23 cellular contexts compared by ENCODE assay signal in genomic region chr6:144133225-144133821, GRCh38.
"Had no signal": no experiment of that assay in that cellular context is flagged by ENCODE, and none has a peak within 500 bp of the region (broad histone marks: within the 10 kb centered on the region; RNA-seq: fewer than 3 reads in every experiment).

No MANE protein-coding gene starts in this region.

- H3K36me3 Mint-ChIP-seq: natural killer cell treated with Interleukin-12 subunit alpha and Interleukin-12 subunit beta and Interleukin-15 and Interleukin-18, amount 100 ng/mL, for 72 hours; stimulated activated naive B cell treated with anti-CD40 and anti-IgM and Interleukin-4, amounts not matched to agents 10 μg/mL and 1 μg/mL and 100 μg/mL, for 72 hours had no signal

- H3K27me3 Mint-ChIP-seq: stimulated activated naive CD8-positive, alpha-beta T cell treated with anti-CD3 and anti-CD28 coated beads, Interleukin-15, amount 100 ng/mL, for 72 hours had no signal

- H3K9me3 Mint-ChIP-seq: effector memory CD8-positive, alpha-beta T cell; natural killer cell treated with Interleukin-12 subunit alpha and Interleukin-12 subunit beta and Interleukin-15 and Interleukin-18, amount 100 ng/mL, for 72 hours; stimulated activated naive B cell treated with anti-CD40 and anti-IgM and Interleukin-4, amounts not matched to agents 10 μg/mL and 1 μg/mL and 100 μg/mL, for 72 hours had no signal

- H3K27me3 ChIP-seq: esophagus squamous epithelium, hepatocyte, right lobe of liver, spleen, testis, transverse colon had no signal

- H3K9me3 ChIP-seq: esophagus squamous epithelium, gastroesophageal sphincter, psoas muscle, right lobe of liver, spleen, testis, transverse colon had no signal

- H2AFZ ChIP-seq: hepatocyte had no signal

- H3K4me3 ChIP-seq: esophagus squamous epithelium, gastroesophageal sphincter, hepatocyte, lung, psoas muscle, right lobe of liver, spleen, testis, transverse colon had no signal

- ATAC-seq: effector memory CD8-positive, alpha-beta T cell; gastroesophageal sphincter; left cardiac atrium; left ventricle myocardium superior; natural killer cell treated with Interleukin-12 subunit alpha and Interleukin-12 subunit beta and Interleukin-15 and Interleukin-18, amount 100 ng/mL, for 72 hours; psoas muscle; right lobe of liver; stimulated activated naive B cell treated with anti-CD40 and anti-IgM and Interleukin-4, amounts not matched to agents 10 μg/mL and 1 μg/mL and 100 μg/mL, for 72 hours; stimulated activated naive CD8-positive, alpha-beta T cell treated with anti-CD3 and anti-CD28 coated beads, Interleukin-15, amount 100 ng/mL, for 72 hours had no signal

- H3K36me3 ChIP-seq: esophagus squamous epithelium, gastroesophageal sphincter, right lobe of liver, spleen, transverse colon had no signal

- H3K27ac Mint-ChIP-seq: effector memory CD8-positive, alpha-beta T cell; stimulated activated naive B cell treated with anti-CD40 and anti-IgM and Interleukin-4, amounts not matched to agents 10 μg/mL and 1 μg/mL and 100 μg/mL, for 72 hours had no signal

- H3K4me2 ChIP-seq: hepatocyte had no signal

- H3K27ac ChIP-seq: esophagus squamous epithelium, gastroesophageal sphincter, hepatocyte, psoas muscle, right lobe of liver, spleen, testis, transverse colon had no signal

- DNase-seq: effector memory CD8-positive, alpha-beta T cell; esophagus squamous epithelium; kidney; left cardiac atrium; left ventricle myocardium superior; mesenchymal stem cell; midbrain; occipital lobe; psoas muscle; retina; right lobe of liver; spleen; stimulated activated CD4-positive, alpha-beta T cell treated with anti-CD3 and anti-CD28 coated beads, Interleukin-15, amount 100 ng/mL, for 24 hours; stimulated activated CD4-positive, alpha-beta T cell treated with anti-CD3 and anti-CD28 coated beads, Interleukin-1b, Interleukin-23, amount 100 ng/mL, for 48 hours; stimulated activated CD4-positive, alpha-beta T cell treated with anti-CD3 and anti-CD28 coated beads, Interleukin-4, amount 100 ng/mL, for 24 hours; stimulated activated naive B cell treated with anti-CD40 and anti-IgM and Interleukin-4, amounts not matched to agents 10 μg/mL and 1 μg/mL and 100 μg/mL, for 72 hours; stimulated activated naive CD8-positive, alpha-beta T cell treated with anti-CD3 and anti-CD28 coated beads, Interleukin-15, amount 100 ng/mL, for 72 hours; testis; transverse colon had no signal

- H3K79me2 ChIP-seq: hepatocyte had no signal

- H3K4me3 Mint-ChIP-seq: effector memory CD8-positive, alpha-beta T cell; natural killer cell treated with Interleukin-12 subunit alpha and Interleukin-12 subunit beta and Interleukin-15 and Interleukin-18, amount 100 ng/mL, for 72 hours; stimulated activated naive B cell treated with anti-CD40 and anti-IgM and Interleukin-4, amounts not matched to agents 10 μg/mL and 1 μg/mL and 100 μg/mL, for 72 hours had no signal

- H3K4me1 ChIP-seq: esophagus squamous epithelium, gastroesophageal sphincter, psoas muscle, right lobe of liver, testis, transverse colon had no signal
